Comparison of ENCODE assay signal across 10 cellular contexts in genomic region chr4:39574946-39575345, GRCh38.
"Had no signal": no experiment of that assay in that cellular context is flagged by ENCODE, and none has a peak within 500 bp of the region (broad histone marks: within the 10 kb centered on the region; RNA-seq: fewer than 3 reads in every experiment).

No MANE protein-coding gene starts in this region.

- DNase-seq: activated T-cell treated with anti-CD3 and anti-CD28 coated beads, Interleukin-2, amount 50 U/mL, for 72 hours; left ventricle myocardium superior; mesendoderm; stimulated activated CD4-positive, alpha-beta T cell treated with anti-CD3 and anti-CD28 coated beads, Interleukin-15, amount 100 ng/mL, for 24 hours; stimulated activated CD4-positive, alpha-beta T cell treated with anti-CD3 and anti-CD28 coated beads, Interleukin-4, amount 100 ng/mL, for 24 hours; stomach; T-helper 17 cell had no signal

- H3K4me3 ChIP-seq: ascending aorta, gastroesophageal sphincter, stomach, vagina had no signal

- H3K9me3 ChIP-seq: ascending aorta, gastroesophageal sphincter, stomach, vagina had no signal

- H3K4me3 Mint-ChIP-seq: activated T-cell treated with anti-CD3 and anti-CD28 coated beads, Interleukin-2, amount 50 U/mL, for 72 hours; T-helper 17 cell had no signal

- H3K27me3 Mint-ChIP-seq: T-helper 17 cell had no signal

- H3K27me3 ChIP-seq: ascending aorta, gastroesophageal sphincter, stomach, vagina had no signal

- H3K27ac Mint-ChIP-seq: activated T-cell treated with anti-CD3 and anti-CD28 coated beads, Interleukin-2, amount 50 U/mL, for 72 hours; T-helper 17 cell had no signal

- H3K4me1 ChIP-seq: ascending aorta, gastroesophageal sphincter had no signal

- H3K27ac ChIP-seq: ascending aorta, gastroesophageal sphincter, stomach, vagina had no signal

- H3K4me1 Mint-ChIP-seq: T-helper 17 cell had no signal

- H3K9me3 Mint-ChIP-seq: activated T-cell treated with anti-CD3 and anti-CD28 coated beads, Interleukin-2, amount 50 U/mL, for 72 hours had no signal
